14 cellular contexts compared by ENCODE assay signal in genomic region chr16:85174871-85175723, GRCh38.
DNase-seq lines count a peak whose midpoint lies in the region; FAIRE-seq and TF ChIP-seq lines count a peak whose summit lies in the region.
"Had no signal": no experiment of that assay in that cellular context is flagged by ENCODE, and none has a peak within 500 bp of the region (broad histone marks: within the 10 kb centered on the region; RNA-seq: fewer than 3 reads in every experiment).

No MANE protein-coding gene starts in this region.

- H3K9ac ChIP-seq in SK-N-MC (ENCODE audit: insufficient read length) (no peak overlapping the region), Karpas-422 (ENCODE audit: low read length) (no peak overlapping the region)

- H3K4me1 ChIP-seq in hepatocyte (ENCODE audit: insufficient read depth) (peaks cover 49% of the 10 kb centered on the region), spleen (peaks cover 31 to 89% (median 63%) of the 10 kb centered on the region in 6 donors), Karpas-422 (ENCODE audit: low read length) (peaks cover 5% of the 10 kb centered on the region), testis (peaks cover 64% of the 10 kb centered on the region)

- WGBS in hepatocyte (ENCODE audit: low lambda C conversion rate, missing lambda C conversion rate) = 81% methylated on average over 26 of the region's 26 CpGs
- 44 to 74% (median 70%) methylated on average over 15 to 26 of the region's 26 CpGs for WGBS in spleen, 5 donors
- 54 to 75% methylated on average over 10 to 26 of the region's 26 CpGs for WGBS in testis, 2 donors

- H3K4me2 ChIP-seq in hepatocyte (peak overlapping the region; percentile 85), Karpas-422 (ENCODE audit: low read depth, low read length, poor library complexity, severe bottlenecking) (no peak overlapping the region)

- no peak overlapping the region for H2AFZ ChIP-seq in hepatocyte
- no peak overlapping the region for H2AFZ ChIP-seq in Karpas-422 (ENCODE audit: low read length)

- H3K9me2 ChIP-seq in hepatocyte (replicated peaks; ENCODE audit: insufficient read depth) = no peaks in the 10 kb centered on the region
- H3K9me2 ChIP-seq in Karpas-422 (replicated peaks; ENCODE audit: insufficient read depth, low read length) = no peaks in the 10 kb centered on the region

- intact Hi-C loops in spleen (cut with DNase I; ENCODE audit: low total_unique reads) = no loop called here
- intact Hi-C loops in testis (cut with DNase I; ENCODE audit: low total_unique reads) = no loop called here

- TF ChIP-seq POLR2A in spleen (IDR thresholded peaks at IDR 0.05) (no peak), testis (IDR thresholded peaks at IDR 0.05) (no peak)

- H3K27me3 ChIP-seq in hepatocyte (no peaks in the 10 kb centered on the region), spleen (replicated peaks in 1 of 7) (peaks cover 0 to 68% (median 16%) of the 10 kb centered on the region in 7 donors), Karpas-422 (ENCODE audit: low read length) (no peaks in the 10 kb centered on the region), testis (no peaks in the 10 kb centered on the region)
- H3K27me3 ChIP-seq: tibial artery had no signal

- H3K36me3 ChIP-seq in SK-N-MC (ENCODE audit: insufficient read depth, low read length) = no peaks in the 10 kb centered on the region
- no peaks in the 10 kb centered on the region for H3K36me3 ChIP-seq in hepatocyte (replicated peaks; ENCODE audit: insufficient read depth, low read depth)
- H3K36me3 ChIP-seq in spleen = no peaks in the 10 kb centered on the region
- H3K36me3 ChIP-seq in Karpas-422 (ENCODE audit: insufficient read depth, low read length) = no peaks in the 10 kb centered on the region
- no peaks in the 10 kb centered on the region for H3K36me3 ChIP-seq in testis (ENCODE audit: low read depth, missing control alignments)
- H3K36me3 ChIP-seq: tibial artery had no signal

- FAIRE-seq in RCC 7860 (lab: Jason Lieb, UNC) = no peak
- FAIRE-seq: GM12892 had no signal

- no peak for TF ChIP-seq CTCF in hepatocyte (IDR thresholded peaks at IDR 0.05; ENCODE audit: poor library complexity)
- no peak for TF ChIP-seq CTCF in spleen (IDR thresholded peaks at IDR 0.05 in 8 of 11, conservative IDR thresholded peaks at IDR 0.05 in 3 of 11)
- TF ChIP-seq CTCF in testis (IDR thresholded peaks at IDR 0.05) = no peak

- H3K27ac ChIP-seq in SK-N-MC (peak overlapping the region; percentile 64; the same call in 1 of the 2 replicates), hepatocyte (peak overlapping the region; percentile 87), spleen (peak overlapping the region in 5 of 8 donors; percentile 69 to 84 (median 77)), Karpas-422 (ENCODE audit: low read length) (no peak overlapping the region), testis (no peak overlapping the region)

- H3K9me3 ChIP-seq in SK-N-MC (ENCODE audit: low read depth, low read length) (no peaks in the 10 kb centered on the region), hepatocyte (ENCODE audit: low read depth) (no peaks in the 10 kb centered on the region), spleen (no peaks in the 10 kb centered on the region), Karpas-422 (ENCODE audit: low read length) (no peaks in the 10 kb centered on the region), testis (no peaks in the 10 kb centered on the region)
- H3K9me3 ChIP-seq: tibial artery had no signal

- H3K79me2 ChIP-seq in hepatocyte (peaks cover 94% of the 10 kb centered on the region), Karpas-422 (ENCODE audit: low read length) (no peaks in the 10 kb centered on the region)

- H4K20me1 ChIP-seq in hepatocyte (ENCODE audit: insufficient read depth, poor library complexity, severe bottlenecking) = peaks cover 40% of the 10 kb centered on the region
- H4K20me1 ChIP-seq in Karpas-422 (ENCODE audit: insufficient read depth, low read depth, low read length) = no peaks in the 10 kb centered on the region; the same call in 1 of the 2 replicates

- H3K4me3 ChIP-seq in SK-N-MC = peak overlapping the region; percentile 69
- no peak overlapping the region for H3K4me3 ChIP-seq in hepatocyte
- H3K4me3 ChIP-seq in spleen = no peak overlapping the region
- no peak overlapping the region for H3K4me3 ChIP-seq in Karpas-422 (ENCODE audit: low read length)
- no peak overlapping the region for H3K4me3 ChIP-seq in testis
- H3K4me3 ChIP-seq: tibial artery had no signal

- DNase-seq in GM03348 (ENCODE audit: low spot score) (peak; percentile 37), SK-N-MC (ENCODE audit: low read depth, low spot score) (no peak), hepatocyte (ENCODE audit: low spot score) (no peak), spleen (no peak), Karpas-422 (no peak), testis (no peak), RCC 7860 (ENCODE audit: low spot score) (no peak)
- no peak for DNase-seq in activated naive CD4-positive, alpha-beta T cell treated with anti-CD3 and anti-CD28 coated beads, Interleukin-2, amount 50 U/mL, for 16 hours
- DNase-seq: central memory CD4-positive, alpha-beta T cell; KG1; NCI-H187 treated with DMSO at 0.1 percent for 48 hours; NK-92 treated with Interleukin-12 subunit alpha and Interleukin-12 subunit beta, amount 100 ng/mL, for 24 hours; tibial artery had no signal

Comparison
In these comparisons a context has a peak if more than half of its experiments do, and no peak if none do; other contexts are left out.
1. H3K27ac ChIP-seq: peak in SK-N-MC (single experiment), hepatocyte (single experiment) and spleen (5 of 8); none in Karpas-422 (single experiment) and testis (0 of 2).